ENCODE assay signal across 2 cellular contexts in the genomic region with DNA sequence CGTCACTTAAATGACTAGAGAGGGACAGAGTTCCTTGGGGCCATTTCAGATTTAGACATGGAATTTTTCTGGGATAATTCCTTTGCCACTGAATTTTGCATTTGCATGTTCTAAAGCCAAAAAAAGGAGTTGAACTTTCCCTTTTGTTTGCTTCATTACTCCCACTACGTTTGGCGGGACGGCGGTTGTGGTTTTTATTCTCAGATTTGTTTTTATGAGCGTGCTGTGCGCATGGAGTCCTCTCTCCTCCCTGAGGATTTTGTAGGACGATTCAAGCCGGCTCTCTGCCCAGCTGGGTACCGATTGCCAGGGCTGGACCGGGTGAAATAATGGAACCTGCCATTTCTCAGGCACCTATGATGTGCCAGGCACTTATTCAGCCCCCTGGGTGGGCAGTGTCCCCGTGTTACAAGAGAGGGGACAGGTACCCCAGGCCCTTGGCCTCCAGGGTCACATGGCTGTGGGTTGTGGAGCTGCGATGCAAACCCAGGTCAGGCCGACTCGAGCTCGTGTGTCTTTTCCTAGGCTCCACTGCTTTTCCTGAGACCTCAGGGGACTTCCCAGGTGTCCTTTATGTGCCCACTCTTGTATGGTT.
A peak's percentile ranks its signal among the peaks of the same experiment; 100 is the strongest.
TF ChIP-seq lines count a peak whose summit lies in the region.

No MANE protein-coding gene starts in this region.

TF ChIP-seq in HepG2, 621 proteins besides CTCF, POLR2A, EP300 and RAD21 (continues in another document):
- TF ChIP-seq, protein P1, sequence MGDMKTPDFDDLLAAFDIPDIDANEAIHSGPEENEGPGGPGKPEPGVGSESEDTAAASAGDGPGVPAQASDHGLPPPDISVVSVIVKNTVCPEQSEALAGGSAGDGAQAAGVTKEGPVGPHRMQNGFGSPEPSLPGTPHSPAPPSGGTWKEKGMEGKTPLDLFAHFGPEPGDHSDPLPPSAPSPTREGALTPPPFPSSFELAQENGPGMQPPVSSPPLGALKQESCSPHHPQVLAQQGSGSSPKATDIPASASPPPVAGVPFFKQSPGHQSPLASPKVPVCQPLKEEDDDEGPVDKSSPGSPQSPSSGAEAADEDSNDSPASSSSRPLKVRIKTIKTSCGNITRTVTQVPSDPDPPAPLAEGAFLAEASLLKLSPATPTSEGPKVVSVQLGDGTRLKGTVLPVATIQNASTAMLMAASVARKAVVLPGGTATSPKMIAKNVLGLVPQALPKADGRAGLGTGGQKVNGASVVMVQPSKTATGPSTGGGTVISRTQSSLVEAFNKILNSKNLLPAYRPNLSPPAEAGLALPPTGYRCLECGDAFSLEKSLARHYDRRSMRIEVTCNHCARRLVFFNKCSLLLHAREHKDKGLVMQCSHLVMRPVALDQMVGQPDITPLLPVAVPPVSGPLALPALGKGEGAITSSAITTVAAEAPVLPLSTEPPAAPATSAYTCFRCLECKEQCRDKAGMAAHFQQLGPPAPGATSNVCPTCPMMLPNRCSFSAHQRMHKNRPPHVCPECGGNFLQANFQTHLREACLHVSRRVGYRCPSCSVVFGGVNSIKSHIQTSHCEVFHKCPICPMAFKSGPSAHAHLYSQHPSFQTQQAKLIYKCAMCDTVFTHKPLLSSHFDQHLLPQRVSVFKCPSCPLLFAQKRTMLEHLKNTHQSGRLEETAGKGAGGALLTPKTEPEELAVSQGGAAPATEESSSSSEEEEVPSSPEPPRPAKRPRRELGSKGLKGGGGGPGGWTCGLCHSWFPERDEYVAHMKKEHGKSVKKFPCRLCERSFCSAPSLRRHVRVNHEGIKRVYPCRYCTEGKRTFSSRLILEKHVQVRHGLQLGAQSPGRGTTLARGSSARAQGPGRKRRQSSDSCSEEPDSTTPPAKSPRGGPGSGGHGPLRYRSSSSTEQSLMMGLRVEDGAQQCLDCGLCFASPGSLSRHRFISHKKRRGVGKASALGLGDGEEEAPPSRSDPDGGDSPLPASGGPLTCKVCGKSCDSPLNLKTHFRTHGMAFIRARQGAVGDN (CRISPR knock-in tag; IDR thresholded peaks at IDR 0.05), result peak; percentile 23; the same call in 1 of the 2 replicates
- TF ChIP-seq, protein P2, sequence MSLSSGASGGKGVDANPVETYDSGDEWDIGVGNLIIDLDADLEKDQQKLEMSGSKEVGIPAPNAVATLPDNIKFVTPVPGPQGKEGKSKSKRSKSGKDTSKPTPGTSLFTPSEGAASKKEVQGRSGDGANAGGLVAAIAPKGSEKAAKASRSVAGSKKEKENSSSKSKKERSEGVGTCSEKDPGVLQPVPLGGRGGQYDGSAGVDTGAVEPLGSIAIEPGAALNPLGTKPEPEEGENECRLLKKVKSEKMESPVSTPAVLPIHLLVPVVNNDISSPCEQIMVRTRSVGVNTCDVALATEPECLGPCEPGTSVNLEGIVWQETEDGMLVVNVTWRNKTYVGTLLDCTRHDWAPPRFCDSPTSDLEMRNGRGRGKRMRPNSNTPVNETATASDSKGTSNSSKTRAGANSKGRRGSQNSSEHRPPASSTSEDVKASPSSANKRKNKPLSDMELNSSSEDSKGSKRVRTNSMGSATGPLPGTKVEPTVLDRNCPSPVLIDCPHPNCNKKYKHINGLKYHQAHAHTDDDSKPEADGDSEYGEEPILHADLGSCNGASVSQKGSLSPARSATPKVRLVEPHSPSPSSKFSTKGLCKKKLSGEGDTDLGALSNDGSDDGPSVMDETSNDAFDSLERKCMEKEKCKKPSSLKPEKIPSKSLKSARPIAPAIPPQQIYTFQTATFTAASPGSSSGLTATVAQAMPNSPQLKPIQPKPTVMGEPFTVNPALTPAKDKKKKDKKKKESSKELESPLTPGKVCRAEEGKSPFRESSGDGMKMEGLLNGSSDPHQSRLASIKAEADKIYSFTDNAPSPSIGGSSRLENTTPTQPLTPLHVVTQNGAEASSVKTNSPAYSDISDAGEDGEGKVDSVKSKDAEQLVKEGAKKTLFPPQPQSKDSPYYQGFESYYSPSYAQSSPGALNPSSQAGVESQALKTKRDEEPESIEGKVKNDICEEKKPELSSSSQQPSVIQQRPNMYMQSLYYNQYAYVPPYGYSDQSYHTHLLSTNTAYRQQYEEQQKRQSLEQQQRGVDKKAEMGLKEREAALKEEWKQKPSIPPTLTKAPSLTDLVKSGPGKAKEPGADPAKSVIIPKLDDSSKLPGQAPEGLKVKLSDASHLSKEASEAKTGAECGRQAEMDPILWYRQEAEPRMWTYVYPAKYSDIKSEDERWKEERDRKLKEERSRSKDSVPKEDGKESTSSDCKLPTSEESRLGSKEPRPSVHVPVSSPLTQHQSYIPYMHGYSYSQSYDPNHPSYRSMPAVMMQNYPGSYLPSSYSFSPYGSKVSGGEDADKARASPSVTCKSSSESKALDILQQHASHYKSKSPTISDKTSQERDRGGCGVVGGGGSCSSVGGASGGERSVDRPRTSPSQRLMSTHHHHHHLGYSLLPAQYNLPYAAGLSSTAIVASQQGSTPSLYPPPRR (CRISPR knock-in tag; IDR thresholded peaks at IDR 0.05; ENCODE audit: borderline replicate concordance), result no peak

TF ChIP-seq in K562, 482 proteins besides CTCF, POLR2A, EP300 and RAD21:
- TF ChIP-seq, protein P3, sequence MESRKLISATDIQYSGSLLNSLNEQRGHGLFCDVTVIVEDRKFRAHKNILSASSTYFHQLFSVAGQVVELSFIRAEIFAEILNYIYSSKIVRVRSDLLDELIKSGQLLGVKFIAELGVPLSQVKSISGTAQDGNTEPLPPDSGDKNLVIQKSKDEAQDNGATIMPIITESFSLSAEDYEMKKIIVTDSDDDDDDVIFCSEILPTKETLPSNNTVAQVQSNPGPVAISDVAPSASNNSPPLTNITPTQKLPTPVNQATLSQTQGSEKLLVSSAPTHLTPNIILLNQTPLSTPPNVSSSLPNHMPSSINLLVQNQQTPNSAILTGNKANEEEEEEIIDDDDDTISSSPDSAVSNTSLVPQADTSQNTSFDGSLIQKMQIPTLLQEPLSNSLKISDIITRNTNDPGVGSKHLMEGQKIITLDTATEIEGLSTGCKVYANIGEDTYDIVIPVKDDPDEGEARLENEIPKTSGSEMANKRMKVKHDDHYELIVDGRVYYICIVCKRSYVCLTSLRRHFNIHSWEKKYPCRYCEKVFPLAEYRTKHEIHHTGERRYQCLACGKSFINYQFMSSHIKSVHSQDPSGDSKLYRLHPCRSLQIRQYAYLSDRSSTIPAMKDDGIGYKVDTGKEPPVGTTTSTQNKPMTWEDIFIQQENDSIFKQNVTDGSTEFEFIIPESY (CRISPR knock-in tag; IDR thresholded peaks at IDR 0.05), result peak; percentile 76
- TF ChIP-seq LCOR (CRISPR knock-in tag; IDR thresholded peaks at IDR 0.05), result no peak
- TF ChIP-seq, protein P4, sequence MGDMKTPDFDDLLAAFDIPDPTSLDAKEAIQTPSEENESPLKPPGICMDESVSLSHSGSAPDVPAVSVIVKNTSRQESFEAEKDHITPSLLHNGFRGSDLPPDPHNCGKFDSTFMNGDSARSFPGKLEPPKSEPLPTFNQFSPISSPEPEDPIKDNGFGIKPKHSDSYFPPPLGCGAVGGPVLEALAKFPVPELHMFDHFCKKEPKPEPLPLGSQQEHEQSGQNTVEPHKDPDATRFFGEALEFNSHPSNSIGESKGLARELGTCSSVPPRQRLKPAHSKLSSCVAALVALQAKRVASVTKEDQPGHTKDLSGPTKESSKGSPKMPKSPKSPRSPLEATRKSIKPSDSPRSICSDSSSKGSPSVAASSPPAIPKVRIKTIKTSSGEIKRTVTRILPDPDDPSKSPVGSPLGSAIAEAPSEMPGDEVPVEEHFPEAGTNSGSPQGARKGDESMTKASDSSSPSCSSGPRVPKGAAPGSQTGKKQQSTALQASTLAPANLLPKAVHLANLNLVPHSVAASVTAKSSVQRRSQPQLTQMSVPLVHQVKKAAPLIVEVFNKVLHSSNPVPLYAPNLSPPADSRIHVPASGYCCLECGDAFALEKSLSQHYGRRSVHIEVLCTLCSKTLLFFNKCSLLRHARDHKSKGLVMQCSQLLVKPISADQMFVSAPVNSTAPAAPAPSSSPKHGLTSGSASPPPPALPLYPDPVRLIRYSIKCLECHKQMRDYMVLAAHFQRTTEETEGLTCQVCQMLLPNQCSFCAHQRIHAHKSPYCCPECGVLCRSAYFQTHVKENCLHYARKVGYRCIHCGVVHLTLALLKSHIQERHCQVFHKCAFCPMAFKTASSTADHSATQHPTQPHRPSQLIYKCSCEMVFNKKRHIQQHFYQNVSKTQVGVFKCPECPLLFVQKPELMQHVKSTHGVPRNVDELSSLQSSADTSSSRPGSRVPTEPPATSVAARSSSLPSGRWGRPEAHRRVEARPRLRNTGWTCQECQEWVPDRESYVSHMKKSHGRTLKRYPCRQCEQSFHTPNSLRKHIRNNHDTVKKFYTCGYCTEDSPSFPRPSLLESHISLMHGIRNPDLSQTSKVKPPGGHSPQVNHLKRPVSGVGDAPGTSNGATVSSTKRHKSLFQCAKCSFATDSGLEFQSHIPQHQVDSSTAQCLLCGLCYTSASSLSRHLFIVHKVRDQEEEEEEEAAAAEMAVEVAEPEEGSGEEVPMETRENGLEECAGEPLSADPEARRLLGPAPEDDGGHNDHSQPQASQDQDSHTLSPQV (IDR thresholded peaks at IDR 0.05), result no peak
- TF ChIP-seq, protein P5, sequence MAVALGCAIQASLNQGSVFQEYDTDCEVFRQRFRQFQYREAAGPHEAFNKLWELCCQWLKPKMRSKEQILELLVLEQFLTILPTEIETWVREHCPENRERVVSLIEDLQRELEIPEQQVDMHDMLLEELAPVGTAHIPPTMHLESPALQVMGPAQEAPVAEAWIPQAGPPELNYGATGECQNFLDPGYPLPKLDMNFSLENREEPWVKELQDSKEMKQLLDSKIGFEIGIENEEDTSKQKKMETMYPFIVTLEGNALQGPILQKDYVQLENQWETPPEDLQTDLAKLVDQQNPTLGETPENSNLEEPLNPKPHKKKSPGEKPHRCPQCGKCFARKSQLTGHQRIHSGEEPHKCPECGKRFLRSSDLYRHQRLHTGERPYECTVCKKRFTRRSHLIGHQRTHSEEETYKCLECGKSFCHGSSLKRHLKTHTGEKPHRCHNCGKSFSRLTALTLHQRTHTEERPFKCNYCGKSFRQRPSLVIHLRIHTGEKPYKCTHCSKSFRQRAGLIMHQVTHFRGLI (CRISPR knock-in tag; IDR thresholded peaks at IDR 0.05), result no peak
- TF ChIP-seq ZNF124 (CRISPR knock-in tag; IDR thresholded peaks at IDR 0.05), result no peak
